ENCODE assay signal across 18 cellular contexts in the genomic region with DNA sequence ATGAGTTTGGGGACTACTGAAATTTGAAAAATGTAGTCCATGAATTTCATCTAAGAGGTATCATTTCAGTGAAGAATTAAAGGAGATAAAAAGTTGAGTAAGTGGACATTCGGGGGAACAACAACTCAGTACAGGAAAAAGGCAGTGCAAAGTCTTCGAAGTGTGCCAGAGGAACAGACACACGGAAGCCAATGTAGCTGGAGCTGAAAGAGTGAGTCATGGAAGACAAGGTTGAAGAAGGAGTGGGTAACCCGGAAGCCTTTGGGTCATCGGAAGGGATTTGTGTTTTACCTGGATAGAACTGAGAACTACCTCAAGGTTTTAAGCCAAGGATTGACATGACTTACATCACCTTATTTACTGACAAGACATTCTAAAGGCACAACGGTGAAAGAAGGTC.
DNase-seq lines count a peak whose midpoint lies in the region; ATAC-seq and TF ChIP-seq lines count a peak whose summit lies in the region.
"Had no signal": no experiment of that assay in that cellular context is flagged by ENCODE, and none has a peak within 500 bp of the region (broad histone marks: within the 10 kb centered on the region; RNA-seq: fewer than 3 reads in every experiment).

No MANE protein-coding gene starts in this region.

- H3K4me3 ChIP-seq in DND-41 (ENCODE audit: low read depth in 1 of 2, low read length in 2 of 2) = no peak overlapping the region
- H3K4me3 ChIP-seq in heart right ventricle = no peak overlapping the region
- H3K4me3 ChIP-seq: A549; BLaER1 treated with 17β-estradiol and CSF1 and Interleukin-3, amounts not matched to agents 10 nM and 100 nM; GM12878 had no signal

- no peaks in the 10 kb centered on the region for H3K36me3 ChIP-seq in DND-41 (ENCODE audit: insufficient read depth, low read length)
- no peaks in the 10 kb centered on the region for H3K36me3 ChIP-seq in heart right ventricle
- H3K36me3 ChIP-seq: BLaER1 treated with 17β-estradiol and CSF1 and Interleukin-3, amounts not matched to agents 10 nM and 100 nM had no signal

- H3K27ac ChIP-seq in DND-41 (ENCODE audit: low read length) (no peak overlapping the region), heart right ventricle (no peak overlapping the region)
- H3K27ac ChIP-seq: 22Rv1; A549; BLaER1 treated with 17β-estradiol and CSF1 and Interleukin-3, amounts not matched to agents 10 nM and 100 nM; C4-2B had no signal

- H3K79me2 ChIP-seq in DND-41 (ENCODE audit: insufficient read depth, low read length) = no peaks in the 10 kb centered on the region

- no peak overlapping the region for H3K4me2 ChIP-seq in DND-41 (ENCODE audit: insufficient read depth, low read length)
- H3K4me2 ChIP-seq: A549; BLaER1 treated with 17β-estradiol and CSF1 and Interleukin-3, amounts not matched to agents 10 nM and 100 nM had no signal

- TF ChIP-seq CTCF in DND-41 (IDR thresholded peaks at IDR 0.05; ENCODE audit: borderline replicate concordance, extremely low read depth, low read length, poor library complexity, severe bottlenecking) (no peak), heart right ventricle (IDR thresholded peaks at IDR 0.05) (no peak)

- H3K27me3 ChIP-seq in DND-41 (ENCODE audit: insufficient read depth, low read length, poor library complexity) (no peaks in the 10 kb centered on the region), heart right ventricle (no peaks in the 10 kb centered on the region)
- H3K27me3 ChIP-seq: BLaER1 treated with 17β-estradiol and CSF1 and Interleukin-3, amounts not matched to agents 10 nM and 100 nM had no signal

- WGBS in heart right ventricle, 2 donors = 86 to 88% methylated on average over 6 of the region's 6 CpGs

- no peak for DNase-seq in DND-41
- peak; percentile 46 for DNase-seq in NCI-H2227 (lab: John Stamatoyannopoulos, UW; ENCODE audit: unreplicated experiment)
- DNase-seq in RPMI7951 (ENCODE audit: low read depth) = peak; percentile 66
- no peak for DNase-seq in kidney tubule cell (ENCODE audit: low spot score)
- DNase-seq in heart right ventricle = no peak
- DNase-seq: AML-193; CD4-positive, alpha-beta T cell; CD8-positive, alpha-beta memory T cell; COR-L47; DMS79 treated with DMSO at 0.1 percent for 48 hours; EL; GDM1 had no signal

- H2AFZ ChIP-seq in DND-41 (ENCODE audit: low read depth, low read length) = 0 out of 2 replicates have a peak overlapping the region, but pooled peaks have one; percentile 3

- H3K9ac ChIP-seq in DND-41 (ENCODE audit: low read depth, low read length) = no peak overlapping the region
- H3K9ac ChIP-seq: BLaER1 treated with 17β-estradiol and CSF1 and Interleukin-3, amounts not matched to agents 10 nM and 100 nM had no signal

- intact Hi-C loops in heart right ventricle (cut with DNase I) = no loop called here

- H3K9me3 ChIP-seq in DND-41 (ENCODE audit: insufficient read depth, low read length, severe bottlenecking) (peaks cover 3% of the 10 kb centered on the region), heart right ventricle (peaks cover 0 to 12% (median 0%) of the 10 kb centered on the region in 11 donors)
- H3K9me3 ChIP-seq: A549; BLaER1 treated with 17β-estradiol and CSF1 and Interleukin-3, amounts not matched to agents 10 nM and 100 nM had no signal

- ATAC-seq in DND-41 (ENCODE audit: insufficient read depth, low read depth) (no peak), HG03095 (IDR thresholded peaks at IDR 0.05; ENCODE audit: unreplicated experiment) (no peak), heart right ventricle (no peak)
- ATAC-seq: A549, GM12878 had no signal

- H3K4me1 ChIP-seq in DND-41 (ENCODE audit: insufficient read depth, low read length) = no peaks in the 10 kb centered on the region
- H3K4me1 ChIP-seq in heart right ventricle = no peaks in the 10 kb centered on the region
- H3K4me1 ChIP-seq: A549; BLaER1 treated with 17β-estradiol and CSF1 and Interleukin-3, amounts not matched to agents 10 nM and 100 nM had no signal

- H4K20me1 ChIP-seq in DND-41 (ENCODE audit: insufficient read depth, low read length) = no peaks in the 10 kb centered on the region
- H4K20me1 ChIP-seq: BLaER1 treated with 17β-estradiol and CSF1 and Interleukin-3, amounts not matched to agents 10 nM and 100 nM had no signal

Comparison
In these comparisons a context has a peak if more than half of its experiments do, and no peak if none do; other contexts are left out.
1. DNase-seq: peak in NCI-H2227 (single experiment) and RPMI7951 (single experiment); none in DND-41 (single experiment), kidney tubule cell (single experiment) and heart right ventricle (0 of 2).